Comparison of ENCODE assay signal across 8 cellular contexts in the genomic region with DNA sequence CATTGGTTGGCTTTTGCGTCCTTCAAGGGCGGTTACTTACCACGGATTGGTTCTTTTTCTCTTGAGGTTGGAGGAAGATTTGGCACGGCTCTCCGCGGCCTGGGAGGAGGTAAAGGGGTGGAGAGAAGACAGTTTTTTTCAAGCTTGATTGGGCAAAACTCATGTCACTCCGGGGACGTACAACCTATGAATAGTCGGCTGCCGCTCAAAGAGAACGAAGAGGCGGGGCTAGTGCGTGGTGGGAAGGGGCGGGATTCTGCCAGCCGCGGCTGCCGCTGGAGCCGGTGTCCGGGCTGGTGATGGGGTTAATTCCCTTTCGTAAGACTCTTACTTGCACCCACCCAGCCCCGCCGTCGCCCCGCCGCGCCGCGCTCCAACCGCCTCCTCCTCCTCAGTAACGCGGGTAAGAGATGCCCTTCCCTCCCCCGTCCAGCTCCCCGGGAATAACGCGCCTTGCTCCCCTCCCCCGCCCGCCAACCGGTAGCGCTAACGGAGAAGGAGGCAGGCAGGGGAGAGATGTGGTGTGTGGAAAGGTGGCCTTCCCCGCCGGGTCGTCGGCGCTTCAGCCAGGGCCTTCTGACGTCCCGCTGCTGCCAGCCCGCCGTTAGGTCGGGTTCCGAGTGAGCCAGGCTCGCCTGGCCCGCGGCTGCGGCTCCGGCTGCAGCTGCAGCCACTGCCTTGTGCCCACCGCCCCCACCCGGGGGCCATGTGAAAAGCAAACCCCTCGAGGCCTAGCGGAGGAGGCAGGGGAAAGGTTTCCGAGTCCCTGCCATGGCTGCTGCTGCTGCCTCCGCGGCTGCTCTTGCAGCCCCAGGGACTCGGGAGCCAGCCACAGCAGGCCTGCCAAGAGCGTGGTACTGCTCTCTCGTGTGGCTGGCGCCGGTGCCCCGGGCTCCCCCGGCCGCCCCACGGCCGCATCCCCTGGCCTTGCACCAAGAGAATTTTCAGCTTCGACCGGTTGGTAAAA. TPM values are rescaled to one million over a fixed set of nuclear protein-coding genes. Genes with fewer than 3 reads are reported as not detected.
A peak's percentile ranks its signal among the peaks of the same experiment; 100 is the strongest.
DNase-seq lines count a peak whose midpoint lies in the region; FAIRE-seq and TF ChIP-seq lines count a peak whose summit lies in the region.

A gene (plus strand): TSS at position 254 of the 967 bp plus-strand sequence. CDS start 73,362 bp downstream, outside the sequence.

- peak within 1 kb of the TSS; percentile 98 for H2AFZ ChIP-seq in neuronal stem cell (ENCODE audit: low read length)

- peaks cover 2% of the 10 kb centered on the region for H3K79me1 ChIP-seq in neuronal stem cell (ENCODE audit: low read depth, low read length)

- H3K4me1 Mint-ChIP-seq in activated naive CD4-positive, alpha-beta T cell treated with anti-CD3 and anti-CD28 coated beads for 36 hours (ENCODE audit: low read depth) = peaks cover 39% of the 10 kb centered on the region

- no peaks in the 10 kb centered on the region for H3K9me3 Mint-ChIP-seq in activated naive CD4-positive, alpha-beta T cell treated with anti-CD3 and anti-CD28 coated beads for 36 hours

- H3K4me3 ChIP-seq in GM06990 (replicated peaks; ENCODE audit: low read depth, low read length) (peak within 1 kb of the TSS; percentile 92), HFF-Myc (replicated peaks; ENCODE audit: low read depth, low read length) (peak within 1 kb of the TSS; percentile 85), neuronal stem cell (ENCODE audit: low read length in 2 of 2) (peak within 1 kb of the TSS; percentile 65 to 89)

- CTCF ChIA-PET in activated naive CD4-positive, alpha-beta T cell treated with anti-CD3 and anti-CD28 coated beads for 36 hours (lab: Charles Lee) = interaction anchor here (0.6 to 1.2 kb wide), 4 partner anchors 79 to 1286 kb away, joined by 3 to 5 read pairs (median 4); no protein-coding TSS in a partner anchor

- H3K36me3 ChIP-seq in GM06990 (ENCODE audit: control insufficient read depth, insufficient read depth, low read length) (no peaks in the 10 kb centered on the region), neuronal stem cell (replicated peaks in 1 of 2; ENCODE audit: control insufficient read depth in 2 of 2, insufficient read depth in 2 of 2, low read length in 2 of 2) (peaks cover 0 to 8% of the 10 kb centered on the region in 2 donors)

- peak within 1 kb of the TSS; percentile 97 for H3K18ac ChIP-seq in neuronal stem cell (ENCODE audit: low read length)

- TF ChIP-seq CTCF in GM06990 (IDR thresholded peaks at IDR 0.05; ENCODE audit: insufficient read depth, low read length, poor library complexity, severe bottlenecking) = peak; percentile 28
- TF ChIP-seq CTCF in HFF-Myc (IDR thresholded peaks at IDR 0.05; ENCODE audit: low read depth, low read length, missing control alignments) = no peak
- no peak for TF ChIP-seq CTCF in subcutaneous adipose tissue (IDR thresholded peaks at IDR 0.05; ENCODE audit: low read depth)

- peak within 1 kb of the TSS; percentile 95 for H3K14ac ChIP-seq in neuronal stem cell (ENCODE audit: low read length)

- H2AK5ac ChIP-seq in neuronal stem cell (ENCODE audit: low read depth, low read length) = peak within 1 kb of the TSS; percentile 78

- H3K27ac ChIP-seq in neuronal stem cell (replicated peaks; ENCODE audit: low read length) = peak within 1 kb of the TSS; percentile 94

- H3K23ac ChIP-seq in neuronal stem cell (ENCODE audit: low read depth, low read length, poor library complexity) = peak within 1 kb of the TSS; percentile 93

- intact Hi-C loops in activated naive CD4-positive, alpha-beta T cell treated with anti-CD3 and anti-CD28 coated beads for 36 hours (cut with micrococcal nuclease) = loop anchor here (1.0 to 5.0 kb wide), 13 partner anchors 59 to 851 kb away; a partner anchor contains a TSS

- H3K4me2 ChIP-seq in neuronal stem cell (ENCODE audit: insufficient read depth, low read length, poor library complexity, severe bottlenecking) = peak within 1 kb of the TSS; percentile 67

- H3K27me3 Mint-ChIP-seq in activated naive CD4-positive, alpha-beta T cell treated with anti-CD3 and anti-CD28 coated beads for 36 hours (ENCODE audit: low read depth) = no peaks in the 10 kb centered on the region

- no peak within 1 kb of the TSS for H3K4me3 Mint-ChIP-seq in activated naive CD4-positive, alpha-beta T cell treated with anti-CD3 and anti-CD28 coated beads for 36 hours

- peak within 1 kb of the TSS; percentile 55 for H2BK15ac ChIP-seq in neuronal stem cell (ENCODE audit: low read length)

- H3K27me3 ChIP-seq in GM06990 (replicated peaks; ENCODE audit: control insufficient read depth, insufficient read depth, low read length) (no peaks in the 10 kb centered on the region), neuronal stem cell (ENCODE audit: control insufficient read depth in 3 of 3, insufficient read depth in 3 of 3, low read depth in 1 of 3, low read length in 3 of 3) (no peaks in the 10 kb centered on the region)

- no peak within 1 kb of the TSS for H4K91ac ChIP-seq in neuronal stem cell (ENCODE audit: low read depth, low read length, poor library complexity)

- peaks cover 4% of the 10 kb centered on the region for H3K36me3 Mint-ChIP-seq in activated naive CD4-positive, alpha-beta T cell treated with anti-CD3 and anti-CD28 coated beads for 36 hours (ENCODE audit: low read depth)

- H4K8ac ChIP-seq in neuronal stem cell (ENCODE audit: low read depth, low read length) = peak within 1 kb of the TSS; percentile 78

- peak within 1 kb of the TSS; percentile 96 for H2BK5ac ChIP-seq in neuronal stem cell (ENCODE audit: low read length)

- no peak within 1 kb of the TSS for H2BK12ac ChIP-seq in neuronal stem cell (ENCODE audit: low read length)

- peak within 1 kb of the TSS; percentile 78 for H3K4ac ChIP-seq in neuronal stem cell (ENCODE audit: low read length)

- no peak within 1 kb of the TSS for H2BK120ac ChIP-seq in neuronal stem cell (ENCODE audit: low read depth, low read length)

- no CpG with 5 or more reads among the region's 75 CpGs for WGBS in neuronal stem cell (ENCODE audit: extremely low coverage in 2 of 2, insufficient read length in 2 of 2, insufficient replicate concordance in 1 of 2), 2 donors

- peak; percentile 93 for DNase-seq in GM06990 (ENCODE audit: extremely low read depth, insufficient read length)
- peak; percentile 100 for DNase-seq in HFF-Myc (ENCODE audit: extremely low read depth, low read depth)
- DNase-seq in NAMALWA (ENCODE audit: low spot score) = peak; percentile 100
- peak; percentile 100 for DNase-seq in SK-N-DZ (ENCODE audit: low spot score)
- peak; percentile 98 for DNase-seq in activated naive CD4-positive, alpha-beta T cell treated with anti-CD3 and anti-CD28 coated beads for 36 hours
- peak; percentile 93 to 96 for DNase-seq in frontal cortex (ENCODE audit: low spot score in 2 of 2)
- peak; percentile 100 for DNase-seq in neuronal stem cell (ENCODE audit: low spot score)

- H3K4me1 ChIP-seq in neuronal stem cell (ENCODE audit: control insufficient read depth in 2 of 2, insufficient read depth in 1 of 2, low read depth in 1 of 2, low read length in 2 of 2) = peaks cover 0 to 2% of the 10 kb centered on the region in 2 donors

- peak within 1 kb of the TSS; percentile 39 for H3K27ac Mint-ChIP-seq in activated naive CD4-positive, alpha-beta T cell treated with anti-CD3 and anti-CD28 coated beads for 36 hours

- H3K9ac ChIP-seq in neuronal stem cell (ENCODE audit: low read depth, low read length, poor library complexity) = peak within 1 kb of the TSS; percentile 96

- peak; percentile 98 for FAIRE-seq in frontal cortex (lab: Jason Lieb, UNC)

- H3K9me3 ChIP-seq in neuronal stem cell (replicated peaks in 1 of 2; ENCODE audit: control insufficient read depth in 2 of 2, insufficient read depth in 1 of 2, low read depth in 1 of 2, low read length in 2 of 2) = peaks cover 2 to 11% of the 10 kb centered on the region in 2 donors

RNA-seq across cellular contexts. Expression of the gene that starts here (rescaled TPM):
- polyA plus RNA-seq in SK-N-DZ (2014; cell fraction: cytosol; rRNA removed) = 9.6 and 13.2 TPM in 2 replicates
- polyA plus RNA-seq in SK-N-DZ (2014; cell fraction: nucleus; rRNA removed) = 8.4 and 19.4 TPM in 2 replicates
- total RNA-seq in activated naive CD4-positive, alpha-beta T cell treated with anti-CD3 and anti-CD28 coated beads for 36 hours = 10 to 100 TPM; 61.9 to 73.1 TPM
- total RNA-seq in frontal cortex (93.8 TPM), subcutaneous adipose tissue (10 to 100 TPM; 12.3 to 23.0 (median 18.1) TPM)
- 62.9 TPM for polyA plus RNA-seq in neuronal stem cell (2013, experiment 1 of 2)
- 68.7 TPM for polyA plus RNA-seq in neuronal stem cell (2013, experiment 2 of 2)

Comparison
In these comparisons a context has a peak if more than half of its experiments do, and no peak if none do; other contexts are left out.
1. Peak in every context shown above with its lines: DNase-seq, H3K4me3 ChIP-seq and H3K27ac ChIP-seq.